Comparison of ENCODE assay signal across 1 cellular context in genomic region chr1:77313491-77313890, GRCh38.
TF ChIP-seq lines count a peak whose summit lies in the region.

No MANE protein-coding gene starts in this region.

TF ChIP-seq in K562, 482 proteins besides CTCF, POLR2A, EP300 and RAD21 (continued from another document):
- peak; percentile 36 for TF ChIP-seq CTCFL (IDR thresholded peaks at IDR 0.05; ENCODE audit: borderline replicate concordance, insufficient read depth, low read depth, low read length, poor library complexity, severe bottlenecking)
